In genomic region chr16:28596115-28596630, GRCh38 we compare ENCODE assay signal across 1 cellular context.
TF ChIP-seq lines count a peak whose summit lies in the region.

No MANE protein-coding gene starts in this region.

TF ChIP-seq in IMR-90, 13 proteins besides CTCF, POLR2A, EP300 and RAD21:
- TF ChIP-seq USF2 (IDR thresholded peaks at IDR 0.05; ENCODE audit: low read depth, low read length) (no peak), NFE2L2 (IDR thresholded peaks at IDR 0.05; ENCODE audit: low read depth, low read length) (peak; percentile 72), BHLHE40 (IDR thresholded peaks at IDR 0.05; ENCODE audit: low read depth, low read length) (no peak), MAFK (IDR thresholded peaks at IDR 0.05; ENCODE audit: low read depth, low read length) (peak; percentile 92), CHD1 (IDR thresholded peaks at IDR 0.05; ENCODE audit: low read depth, low read length) (no peak)
